8 cellular contexts compared by ENCODE assay signal in the genomic region with DNA sequence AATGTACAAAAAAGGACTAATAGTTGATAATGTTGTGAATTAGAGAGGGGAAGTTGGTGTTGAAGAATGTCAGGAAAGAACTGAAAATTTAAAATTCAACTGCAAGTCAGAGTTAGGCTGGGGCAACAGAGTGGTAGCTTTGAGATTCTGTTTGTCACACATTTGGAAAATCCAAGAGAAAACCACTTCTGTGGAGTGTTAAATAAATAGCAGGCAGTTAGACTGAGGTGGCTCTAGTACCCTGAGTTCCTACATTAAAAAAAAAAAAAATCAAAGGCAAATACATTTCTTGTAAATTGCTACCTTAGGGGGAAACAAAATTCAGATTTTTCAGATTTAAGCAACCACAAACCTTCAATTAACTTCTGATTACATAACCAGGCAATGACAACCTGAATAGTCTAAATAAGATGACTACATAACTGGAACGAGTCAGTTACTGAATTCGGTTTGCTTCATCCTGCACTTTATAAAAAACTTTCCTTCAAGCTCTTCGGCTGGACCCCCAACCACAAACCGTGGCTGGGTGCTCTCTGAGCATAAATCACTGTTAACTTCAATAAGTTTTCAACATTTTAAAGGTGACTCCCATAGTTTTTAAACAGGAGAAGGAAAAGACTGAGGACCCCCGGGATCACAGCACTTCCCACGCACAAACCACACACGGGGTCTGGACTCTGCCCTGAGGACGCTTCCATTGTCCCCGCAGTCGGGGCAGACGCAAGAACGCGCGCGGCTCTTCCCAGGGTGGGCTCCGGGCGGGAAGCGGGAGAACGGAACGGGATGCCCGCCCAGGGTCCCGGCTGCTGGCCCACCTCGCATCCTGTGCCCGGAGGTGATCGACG. TPM values are rescaled to one million over a fixed set of nuclear protein-coding genes. Genes with fewer than 3 reads are reported as not detected.
DNase-seq lines count a peak whose midpoint lies in the region; ATAC-seq, FAIRE-seq and TF ChIP-seq lines count a peak whose summit lies in the region.

No MANE protein-coding gene starts in this region.

- ATAC-seq in Right ventricle myocardium inferior = peak; percentile 5
- ATAC-seq in activated naive CD8-positive, alpha-beta T cell treated with anti-CD3 and anti-CD28 coated beads, Interleukin-2, amount 50 U/mL, for 24 hours = peak; percentile 1
- ATAC-seq in HG02623 (IDR thresholded peaks at IDR 0.05; ENCODE audit: unreplicated experiment) = no peak
- ATAC-seq in GM18867 (IDR thresholded peaks at IDR 0.05; ENCODE audit: unreplicated experiment) = no peak

- H3K36me3 ChIP-seq in keratinocyte (ENCODE audit: control insufficient read depth in 2 of 2, extremely low read depth in 1 of 2, insufficient read depth in 2 of 2, low read length in 2 of 2) (no peaks in the 10 kb centered on the region), stomach smooth muscle (ENCODE audit: control insufficient read depth in 2 of 2, insufficient read depth in 2 of 2, low read length in 2 of 2) (peaks cover 0 to 2% of the 10 kb centered on the region in 2 donors)

- peak overlapping the region; percentile 95 for H3K4me2 ChIP-seq in keratinocyte (ENCODE audit: control insufficient read depth, extremely low read depth, insufficient read depth, low read depth, low read length)

- peak overlapping the region; percentile 77 for H3K27ac ChIP-seq in keratinocyte (ENCODE audit: control insufficient read depth, insufficient read depth, low read length)
- peak overlapping the region; percentile 58 for H3K27ac ChIP-seq in stomach smooth muscle (ENCODE audit: low read length)

- FAIRE-seq in keratinocyte (lab: Jason Lieb, UNC) = no peak

- H3K79me2 ChIP-seq in keratinocyte (ENCODE audit: control insufficient read depth, insufficient read depth, low read length) = peaks cover 2% of the 10 kb centered on the region

- no peaks in the 10 kb centered on the region for H3K27me3 Mint-ChIP-seq in activated naive CD8-positive, alpha-beta T cell treated with anti-CD3 and anti-CD28 coated beads, Interleukin-2, amount 50 U/mL, for 24 hours

- TF ChIP-seq CTCF in keratinocyte (optimal IDR thresholded peaks at IDR 0.05 in 1 of 3, IDR thresholded peaks at IDR 0.05 in 1 of 3, conservative IDR thresholded peaks at IDR 0.05 in 1 of 3; ENCODE audit: extremely low read depth in 1 of 3, insufficient read depth in 2 of 3, low read length in 3 of 3) = no peak

- H3K4me3 ChIP-seq in keratinocyte (ENCODE audit: control insufficient read depth in 2 of 3, extremely low read depth in 1 of 3, insufficient read depth in 2 of 3, low read depth in 1 of 3, low read length in 3 of 3) = peak overlapping the region; percentile 92 to 95 (median 95)
- peak overlapping the region; percentile 83 to 99 for H3K4me3 ChIP-seq in stomach smooth muscle (ENCODE audit: low read length in 2 of 2)

- dilution Hi-C loops in keratinocyte (cut with MboI; ENCODE audit: extremely low pct_ligation_motif_present, low sequenced_read_pairs) = no loop called here

- H3K9me1 ChIP-seq in keratinocyte (ENCODE audit: control insufficient read depth, extremely low read depth, insufficient read depth, low read length) = no peaks in the 10 kb centered on the region

- H3K9me3 ChIP-seq in keratinocyte (ENCODE audit: control insufficient read depth, low read depth, low read length) = no peaks in the 10 kb centered on the region
- H3K9me3 ChIP-seq in stomach smooth muscle (ENCODE audit: control insufficient read depth in 2 of 2, low read length in 2 of 2) = no peaks in the 10 kb centered on the region

- peaks cover 4% of the 10 kb centered on the region for H3K4me1 ChIP-seq in keratinocyte (ENCODE audit: control insufficient read depth, extremely low read depth, insufficient read depth, low read length)
- H3K4me1 ChIP-seq in stomach smooth muscle (ENCODE audit: control insufficient read depth, insufficient read depth, low read length) = no peaks in the 10 kb centered on the region

- intact Hi-C loops in Right ventricle myocardium inferior (cut with DNase I) = no loop called here
- intact Hi-C loops in cardiac septum (cut with DNase I) = loop anchor here (1.0 kb wide), 1 partner anchor 14 kb away; no protein-coding TSS in a partner anchor

- peak overlapping the region; percentile 84 for H3K9ac ChIP-seq in keratinocyte (ENCODE audit: control insufficient read depth, extremely low read depth, insufficient read depth, low read length)
- H3K9ac ChIP-seq in stomach smooth muscle (ENCODE audit: low read length in 2 of 2) = peak overlapping the region; percentile 65 to 72

- peak overlapping the region; percentile 92 for H3K4me3 Mint-ChIP-seq in activated naive CD8-positive, alpha-beta T cell treated with anti-CD3 and anti-CD28 coated beads, Interleukin-2, amount 50 U/mL, for 24 hours

- DNase-seq in Right ventricle myocardium inferior (ENCODE audit: missing footprints) (no peak), cardiac septum (ENCODE audit: low spot score) (no peak), keratinocyte (ENCODE audit: low read depth, low spot score) (no peak), DMS 273 (lab: John Stamatoyannopoulos, UW; ENCODE audit: unreplicated experiment) (no peak)
- no peak for DNase-seq in activated naive CD8-positive, alpha-beta T cell treated with anti-CD3 and anti-CD28 coated beads, Interleukin-2, amount 50 U/mL, for 24 hours

- H3K27ac Mint-ChIP-seq in activated naive CD8-positive, alpha-beta T cell treated with anti-CD3 and anti-CD28 coated beads, Interleukin-2, amount 50 U/mL, for 24 hours = peak overlapping the region; percentile 76

- peaks cover 21% of the 10 kb centered on the region for H3K4me1 Mint-ChIP-seq in activated naive CD8-positive, alpha-beta T cell treated with anti-CD3 and anti-CD28 coated beads, Interleukin-2, amount 50 U/mL, for 24 hours

- no peaks in the 10 kb centered on the region for H3K9me3 Mint-ChIP-seq in activated naive CD8-positive, alpha-beta T cell treated with anti-CD3 and anti-CD28 coated beads, Interleukin-2, amount 50 U/mL, for 24 hours

- no peaks in the 10 kb centered on the region for H4K20me1 ChIP-seq in keratinocyte (ENCODE audit: control insufficient read depth, extremely low read depth, insufficient read depth, low read length)

- peaks cover 8% of the 10 kb centered on the region for H3K36me3 Mint-ChIP-seq in activated naive CD8-positive, alpha-beta T cell treated with anti-CD3 and anti-CD28 coated beads, Interleukin-2, amount 50 U/mL, for 24 hours (ENCODE audit: low read depth)

- no peaks in the 10 kb centered on the region for H3K27me3 ChIP-seq in keratinocyte (ENCODE audit: control insufficient read depth, extremely low read depth, insufficient read depth, low read length)
- H3K27me3 ChIP-seq in stomach smooth muscle (ENCODE audit: control insufficient read depth in 1 of 2, insufficient read depth in 2 of 2, low read length in 2 of 2) = no peaks in the 10 kb centered on the region

- H2AFZ ChIP-seq in keratinocyte (ENCODE audit: control insufficient read depth, low read length) = peak overlapping the region; percentile 100

RNA-seq across cellular contexts. Expression of gene ZNF682, which starts 0.7 kb away (rescaled TPM):
- 7.0 TPM for total RNA-seq in Right ventricle myocardium inferior
- total RNA-seq in cardiac septum = 2.9 TPM
- polyA plus RNA-seq in keratinocyte = 2.0 to 6.1 TPM (median 6.0 TPM) in 3 replicates
- 3.2 TPM for polyA plus RNA-seq in keratinocyte (2011; ENCODE audit: low read depth)
- polyA plus RNA-seq in keratinocyte (2011; cell fraction: cytosol; rRNA removed) = 1.9 and 3.7 TPM in 2 replicates
- 13.3 and 15.8 TPM in 2 replicates for polyA plus RNA-seq in keratinocyte (2011; cell fraction: nucleus; rRNA removed)
- 1.4 and 3.5 TPM in 2 replicates for polyA plus RNA-seq in keratinocyte (2012; ENCODE audit: low replicate concordance)
- polyA minus RNA-seq in keratinocyte = 0.46 to 5.9 TPM (median 5.2 TPM) in 3 replicates
- not detected for polyA minus RNA-seq in keratinocyte (2011; cell fraction: cytosol; rRNA and poly(A)+ RNA removed)
- 1.4 and 10.9 TPM in 2 replicates for polyA minus RNA-seq in keratinocyte (2011; cell fraction: nucleus; rRNA and poly(A)+ RNA removed)

RNA-seq across cellular contexts. Expression of gene ZNF90, which starts 39.2 kb away (rescaled TPM):
- total RNA-seq in Right ventricle myocardium inferior = 1.1 TPM
- total RNA-seq in cardiac septum = 0.94 TPM
- polyA plus RNA-seq in keratinocyte = 2.8 to 5.8 TPM (median 3.3 TPM) in 3 replicates
- polyA plus RNA-seq in keratinocyte (2011; ENCODE audit: low read depth) = 1.0 TPM
- polyA plus RNA-seq in keratinocyte (2011; cell fraction: cytosol; rRNA removed) = 1.7 and 2.1 TPM in 2 replicates
- 10.2 and 13.5 TPM in 2 replicates for polyA plus RNA-seq in keratinocyte (2011; cell fraction: nucleus; rRNA removed)
- 0.73 and 2.7 TPM in 2 replicates for polyA plus RNA-seq in keratinocyte (2012; ENCODE audit: low replicate concordance)
- polyA minus RNA-seq in keratinocyte = 1.6 to 4.7 TPM (median 2.8 TPM) in 3 replicates
- 3.1 TPM for polyA minus RNA-seq in keratinocyte (2011; cell fraction: cytosol; rRNA and poly(A)+ RNA removed)
- polyA minus RNA-seq in keratinocyte (2011; cell fraction: nucleus; rRNA and poly(A)+ RNA removed) = 3.9 and 9.5 TPM in 2 replicates

Comparison
In these comparisons a context has a peak if more than half of its experiments do, and no peak if none do; other contexts are left out.
1. ATAC-seq: peak in Right ventricle myocardium inferior (single experiment) and activated naive CD8-positive, alpha-beta T cell treated with anti-CD3 and anti-CD28 coated beads, Interleukin-2, amount 50 U/mL, for 24 hours (single experiment); none in HG02623 (single experiment) and GM18867 (single experiment).